ENCODE assay signal across 8 cellular contexts in genomic region chr13:110714798-110715394, GRCh38.
A peak's percentile ranks its signal among the peaks of the same experiment; 100 is the strongest.
DNase-seq lines count a peak whose midpoint lies in the region; ATAC-seq and TF ChIP-seq lines count a peak whose summit lies in the region.

No MANE protein-coding gene starts in this region.

- H3K27me3 ChIP-seq in BLaER1 (no peaks in the 10 kb centered on the region), brain microvascular endothelial cell (replicated peaks) (no peaks in the 10 kb centered on the region)

- H3K36me3 ChIP-seq in BLaER1 (peaks cover 13% of the 10 kb centered on the region), SK-N-MC (ENCODE audit: insufficient read depth, low read length) (peaks cover 8% of the 10 kb centered on the region), brain microvascular endothelial cell (replicated peaks) (no peaks in the 10 kb centered on the region)

- H3K9me3 ChIP-seq in BLaER1 (no peaks in the 10 kb centered on the region), SK-N-MC (ENCODE audit: low read depth, low read length) (no peaks in the 10 kb centered on the region)

- peak; percentile 0 for ATAC-seq in HG02798 (IDR thresholded peaks at IDR 0.05; ENCODE audit: poor library complexity, unreplicated experiment)
- no peak for ATAC-seq in GM21526 (IDR thresholded peaks at IDR 0.05; ENCODE audit: low FRiP score, unreplicated experiment)

- in situ Hi-C loops in brain microvascular endothelial cell (cut with HindIII; ENCODE audit: low pct_ligation_motif_present, low sequenced_read_pairs), result no loop called here

- TF ChIP-seq CTCF in brain microvascular endothelial cell (IDR thresholded peaks at IDR 0.05; ENCODE audit: low read depth, low read length, missing control alignments), result peak; percentile 22

- H3K9ac ChIP-seq in BLaER1 (peak overlapping the region; percentile 94), SK-N-MC (ENCODE audit: insufficient read length) (peak overlapping the region; percentile 77)

- H3K4me3 ChIP-seq in BLaER1, result peak overlapping the region; percentile 99
- peak overlapping the region; percentile 95 for H3K4me3 ChIP-seq in SK-N-MC
- peak overlapping the region; percentile 85 for H3K4me3 ChIP-seq in brain microvascular endothelial cell (ENCODE audit: low read depth, low read length)

- H3K4me2 ChIP-seq in BLaER1, result peak overlapping the region; percentile 73

- H3K27ac ChIP-seq in BLaER1, result peak overlapping the region; percentile 97
- peak overlapping the region; percentile 79; the same call in 1 of the 2 replicates for H3K27ac ChIP-seq in SK-N-MC
- peak overlapping the region; percentile 53 for H3K27ac ChIP-seq in brain microvascular endothelial cell

- DNase-seq in SK-N-MC (ENCODE audit: low read depth, low spot score) (no peak), brain microvascular endothelial cell (peak; percentile 18), islet precursor cell (peak; percentile 83), AG08395 (ENCODE audit: low spot score) (no peak)
- peak; percentile 24 to 32 for DNase-seq in stimulated activated CD4-positive, alpha-beta T cell treated with anti-CD3 and anti-CD28 coated beads, Interleukin-15, amount 100 ng/mL, for 1 hour (ENCODE audit: low read depth in 1 of 2, low spot score in 1 of 2)

- H3K4me1 ChIP-seq in BLaER1, result peaks cover 36% of the 10 kb centered on the region

- peaks cover 48% of the 10 kb centered on the region for H4K20me1 ChIP-seq in BLaER1

Comparison
In these comparisons a context has a peak if more than half of its experiments do, and no peak if none do; other contexts are left out.
1. DNase-seq: peak in brain microvascular endothelial cell (single experiment), islet precursor cell (single experiment) and stimulated activated CD4-positive, alpha-beta T cell treated with anti-CD3 and anti-CD28 coated beads, Interleukin-15, amount 100 ng/mL, for 1 hour (2 of 2); none in SK-N-MC (single experiment) and AG08395 (single experiment).
2. Peak in every context shown above with its lines, with median percentiles within 50 percentile points of each other: H3K27ac ChIP-seq and H3K4me3 ChIP-seq.